ENCODE assay signal across 1 cellular context in the genomic region with DNA sequence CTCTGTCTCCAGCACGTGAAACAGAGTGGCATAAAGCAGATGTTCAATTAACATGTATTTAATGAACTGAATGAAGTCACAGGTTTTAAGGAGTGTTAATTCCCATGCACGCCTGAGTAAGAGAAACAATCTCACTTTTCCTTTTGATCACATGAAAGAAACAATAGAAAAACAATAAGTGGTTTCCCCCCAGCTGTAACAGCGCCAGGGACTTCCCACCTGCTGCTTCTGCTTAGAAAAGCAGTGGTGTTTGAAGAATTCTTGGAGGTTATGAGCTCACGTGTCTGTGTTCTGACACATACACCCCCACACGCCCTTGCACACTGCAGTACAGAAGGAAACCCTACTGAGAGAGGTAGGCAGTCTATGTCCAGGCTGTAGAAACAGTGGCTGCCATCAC.
TF ChIP-seq lines count a peak whose summit lies in the region.

No MANE protein-coding gene starts in this region.

TF ChIP-seq in GM12878, 131 proteins besides CTCF, POLR2A, EP300 and RAD21 (continued from another document and continues in another):
- TF ChIP-seq, protein P1, sequence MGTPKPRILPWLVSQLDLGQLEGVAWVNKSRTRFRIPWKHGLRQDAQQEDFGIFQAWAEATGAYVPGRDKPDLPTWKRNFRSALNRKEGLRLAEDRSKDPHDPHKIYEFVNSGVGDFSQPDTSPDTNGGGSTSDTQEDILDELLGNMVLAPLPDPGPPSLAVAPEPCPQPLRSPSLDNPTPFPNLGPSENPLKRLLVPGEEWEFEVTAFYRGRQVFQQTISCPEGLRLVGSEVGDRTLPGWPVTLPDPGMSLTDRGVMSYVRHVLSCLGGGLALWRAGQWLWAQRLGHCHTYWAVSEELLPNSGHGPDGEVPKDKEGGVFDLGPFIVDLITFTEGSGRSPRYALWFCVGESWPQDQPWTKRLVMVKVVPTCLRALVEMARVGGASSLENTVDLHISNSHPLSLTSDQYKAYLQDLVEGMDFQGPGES (IDR thresholded peaks at IDR 0.05), result no peak
- TF ChIP-seq, protein P2, sequence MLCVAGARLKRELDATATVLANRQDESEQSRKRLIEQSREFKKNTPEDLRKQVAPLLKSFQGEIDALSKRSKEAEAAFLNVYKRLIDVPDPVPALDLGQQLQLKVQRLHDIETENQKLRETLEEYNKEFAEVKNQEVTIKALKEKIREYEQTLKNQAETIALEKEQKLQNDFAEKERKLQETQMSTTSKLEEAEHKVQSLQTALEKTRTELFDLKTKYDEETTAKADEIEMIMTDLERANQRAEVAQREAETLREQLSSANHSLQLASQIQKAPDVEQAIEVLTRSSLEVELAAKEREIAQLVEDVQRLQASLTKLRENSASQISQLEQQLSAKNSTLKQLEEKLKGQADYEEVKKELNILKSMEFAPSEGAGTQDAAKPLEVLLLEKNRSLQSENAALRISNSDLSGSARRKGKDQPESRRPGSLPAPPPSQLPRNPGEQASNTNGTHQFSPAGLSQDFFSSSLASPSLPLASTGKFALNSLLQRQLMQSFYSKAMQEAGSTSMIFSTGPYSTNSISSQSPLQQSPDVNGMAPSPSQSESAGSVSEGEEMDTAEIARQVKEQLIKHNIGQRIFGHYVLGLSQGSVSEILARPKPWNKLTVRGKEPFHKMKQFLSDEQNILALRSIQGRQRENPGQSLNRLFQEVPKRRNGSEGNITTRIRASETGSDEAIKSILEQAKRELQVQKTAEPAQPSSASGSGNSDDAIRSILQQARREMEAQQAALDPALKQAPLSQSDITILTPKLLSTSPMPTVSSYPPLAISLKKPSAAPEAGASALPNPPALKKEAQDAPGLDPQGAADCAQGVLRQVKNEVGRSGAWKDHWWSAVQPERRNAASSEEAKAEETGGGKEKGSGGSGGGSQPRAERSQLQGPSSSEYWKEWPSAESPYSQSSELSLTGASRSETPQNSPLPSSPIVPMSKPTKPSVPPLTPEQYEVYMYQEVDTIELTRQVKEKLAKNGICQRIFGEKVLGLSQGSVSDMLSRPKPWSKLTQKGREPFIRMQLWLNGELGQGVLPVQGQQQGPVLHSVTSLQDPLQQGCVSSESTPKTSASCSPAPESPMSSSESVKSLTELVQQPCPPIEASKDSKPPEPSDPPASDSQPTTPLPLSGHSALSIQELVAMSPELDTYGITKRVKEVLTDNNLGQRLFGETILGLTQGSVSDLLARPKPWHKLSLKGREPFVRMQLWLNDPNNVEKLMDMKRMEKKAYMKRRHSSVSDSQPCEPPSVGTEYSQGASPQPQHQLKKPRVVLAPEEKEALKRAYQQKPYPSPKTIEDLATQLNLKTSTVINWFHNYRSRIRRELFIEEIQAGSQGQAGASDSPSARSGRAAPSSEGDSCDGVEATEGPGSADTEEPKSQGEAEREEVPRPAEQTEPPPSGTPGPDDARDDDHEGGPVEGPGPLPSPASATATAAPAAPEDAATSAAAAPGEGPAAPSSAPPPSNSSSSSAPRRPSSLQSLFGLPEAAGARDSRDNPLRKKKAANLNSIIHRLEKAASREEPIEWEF (IDR thresholded peaks at IDR 0.05; ENCODE audit: insufficient replicate concordance, low read depth, low read length), result no peak
- TF ChIP-seq, protein P3, sequence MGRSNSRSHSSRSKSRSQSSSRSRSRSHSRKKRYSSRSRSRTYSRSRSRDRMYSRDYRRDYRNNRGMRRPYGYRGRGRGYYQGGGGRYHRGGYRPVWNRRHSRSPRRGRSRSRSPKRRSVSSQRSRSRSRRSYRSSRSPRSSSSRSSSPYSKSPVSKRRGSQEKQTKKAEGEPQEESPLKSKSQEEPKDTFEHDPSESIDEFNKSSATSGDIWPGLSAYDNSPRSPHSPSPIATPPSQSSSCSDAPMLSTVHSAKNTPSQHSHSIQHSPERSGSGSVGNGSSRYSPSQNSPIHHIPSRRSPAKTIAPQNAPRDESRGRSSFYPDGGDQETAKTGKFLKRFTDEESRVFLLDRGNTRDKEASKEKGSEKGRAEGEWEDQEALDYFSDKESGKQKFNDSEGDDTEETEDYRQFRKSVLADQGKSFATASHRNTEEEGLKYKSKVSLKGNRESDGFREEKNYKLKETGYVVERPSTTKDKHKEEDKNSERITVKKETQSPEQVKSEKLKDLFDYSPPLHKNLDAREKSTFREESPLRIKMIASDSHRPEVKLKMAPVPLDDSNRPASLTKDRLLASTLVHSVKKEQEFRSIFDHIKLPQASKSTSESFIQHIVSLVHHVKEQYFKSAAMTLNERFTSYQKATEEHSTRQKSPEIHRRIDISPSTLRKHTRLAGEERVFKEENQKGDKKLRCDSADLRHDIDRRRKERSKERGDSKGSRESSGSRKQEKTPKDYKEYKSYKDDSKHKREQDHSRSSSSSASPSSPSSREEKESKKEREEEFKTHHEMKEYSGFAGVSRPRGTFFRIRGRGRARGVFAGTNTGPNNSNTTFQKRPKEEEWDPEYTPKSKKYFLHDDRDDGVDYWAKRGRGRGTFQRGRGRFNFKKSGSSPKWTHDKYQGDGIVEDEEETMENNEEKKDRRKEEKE (IDR thresholded peaks at IDR 0.05), result no peak
- TF ChIP-seq CHD1 (IDR thresholded peaks at IDR 0.05; ENCODE audit: low read depth, low read length) (no peak), RBBP5 (conservative IDR thresholded peaks at IDR 0.05) (no peak), NFXL1 (IDR thresholded peaks at IDR 0.05; ENCODE audit: borderline replicate concordance) (no peak), RCOR1 (conservative IDR thresholded peaks at IDR 0.05; ENCODE audit: low read depth, low read length) (no peak), CHD4 (IDR thresholded peaks at IDR 0.05) (no peak), ZBED1 (IDR thresholded peaks at IDR 0.05; ENCODE audit: borderline replicate concordance) (no peak), SMAD1 (IDR thresholded peaks at IDR 0.05; ENCODE audit: low read depth, partially characterized antibody) (no peak), ZNF207 (IDR thresholded peaks at IDR 0.05; ENCODE audit: borderline replicate concordance) (no peak), SREBF1 (IDR thresholded peaks at IDR 0.05; ENCODE audit: low read length) (no peak), NR2F1 (conservative IDR thresholded peaks at IDR 0.05) (peak; percentile 57; the same call in 1 of the 2 replicates), TARDBP (IDR thresholded peaks at IDR 0.05; ENCODE audit: borderline replicate concordance) (no peak), ESRRA (IDR thresholded peaks at IDR 0.05; ENCODE audit: low read length) (no peak), SP1 (IDR thresholded peaks at IDR 0.05; ENCODE audit: low read depth, low read length) (no peak), NFIC (IDR thresholded peaks at IDR 0.05; ENCODE audit: low read depth, low read length) (no peak; the same call in 1 of the 2 replicates), SREBF2 (IDR thresholded peaks at IDR 0.05; ENCODE audit: low read length) (no peak), YBX1 (IDR thresholded peaks at IDR 0.05) (no peak), FOS (IDR thresholded peaks at IDR 0.05; ENCODE audit: borderline replicate concordance, extremely low read depth, insufficient read length) (no peak), IKZF2 (IDR thresholded peaks at IDR 0.05) (peak; percentile 89 to 90), ETV6 (conservative IDR thresholded peaks at IDR 0.05 in 1 of 2, IDR thresholded peaks at IDR 0.05 in 1 of 2; ENCODE audit: borderline replicate concordance in 1 of 2, low read depth in 1 of 2) (no peak), TCF7 (IDR thresholded peaks at IDR 0.05; ENCODE audit: borderline replicate concordance) (no peak), MYC (IDR thresholded peaks at IDR 0.05; ENCODE audit: insufficient read depth, insufficient read length, insufficient replicate concordance, low read length, severe bottlenecking) (no peak), EGR1 (IDR thresholded peaks at IDR 0.05; ENCODE audit: borderline replicate concordance in 1 of 2, low read depth in 2 of 2, low read length in 2 of 2) (peak in 1 of 2 experiments; percentile 52; a peak in 1 of 3 replicates), MEF2B (IDR thresholded peaks at IDR 0.05; ENCODE audit: partially characterized antibody, poor library complexity, severe bottlenecking) (peak; percentile 26), LARP7 (IDR thresholded peaks at IDR 0.05) (no peak), NR2C2 (IDR thresholded peaks at IDR 0.05; ENCODE audit: borderline replicate concordance, control insufficient read depth, insufficient read length, low read depth) (no peak), DPF2 (IDR thresholded peaks at IDR 0.05) (peak; percentile 74), SUPT20H (IDR thresholded peaks at IDR 0.05; ENCODE audit: borderline replicate concordance, control insufficient read depth, low read depth, low read length) (no peak), BHLHE40 (IDR thresholded peaks at IDR 0.05; ENCODE audit: borderline replicate concordance in 1 of 2, low read depth in 2 of 2, low read length in 1 of 2) (peak; percentile 95 to 96), SMARCA5 (IDR thresholded peaks at IDR 0.05) (no peak)
- TF ChIP-seq, protein P4, sequence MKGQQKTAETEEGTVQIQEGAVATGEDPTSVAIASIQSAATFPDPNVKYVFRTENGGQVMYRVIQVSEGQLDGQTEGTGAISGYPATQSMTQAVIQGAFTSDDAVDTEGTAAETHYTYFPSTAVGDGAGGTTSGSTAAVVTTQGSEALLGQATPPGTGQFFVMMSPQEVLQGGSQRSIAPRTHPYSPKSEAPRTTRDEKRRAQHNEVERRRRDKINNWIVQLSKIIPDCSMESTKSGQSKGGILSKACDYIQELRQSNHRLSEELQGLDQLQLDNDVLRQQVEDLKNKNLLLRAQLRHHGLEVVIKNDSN (IDR thresholded peaks at IDR 0.05; ENCODE audit: borderline replicate concordance, extremely low read length, insufficient read depth, low read depth, low read length), result no peak
- TF ChIP-seq, protein P5, sequence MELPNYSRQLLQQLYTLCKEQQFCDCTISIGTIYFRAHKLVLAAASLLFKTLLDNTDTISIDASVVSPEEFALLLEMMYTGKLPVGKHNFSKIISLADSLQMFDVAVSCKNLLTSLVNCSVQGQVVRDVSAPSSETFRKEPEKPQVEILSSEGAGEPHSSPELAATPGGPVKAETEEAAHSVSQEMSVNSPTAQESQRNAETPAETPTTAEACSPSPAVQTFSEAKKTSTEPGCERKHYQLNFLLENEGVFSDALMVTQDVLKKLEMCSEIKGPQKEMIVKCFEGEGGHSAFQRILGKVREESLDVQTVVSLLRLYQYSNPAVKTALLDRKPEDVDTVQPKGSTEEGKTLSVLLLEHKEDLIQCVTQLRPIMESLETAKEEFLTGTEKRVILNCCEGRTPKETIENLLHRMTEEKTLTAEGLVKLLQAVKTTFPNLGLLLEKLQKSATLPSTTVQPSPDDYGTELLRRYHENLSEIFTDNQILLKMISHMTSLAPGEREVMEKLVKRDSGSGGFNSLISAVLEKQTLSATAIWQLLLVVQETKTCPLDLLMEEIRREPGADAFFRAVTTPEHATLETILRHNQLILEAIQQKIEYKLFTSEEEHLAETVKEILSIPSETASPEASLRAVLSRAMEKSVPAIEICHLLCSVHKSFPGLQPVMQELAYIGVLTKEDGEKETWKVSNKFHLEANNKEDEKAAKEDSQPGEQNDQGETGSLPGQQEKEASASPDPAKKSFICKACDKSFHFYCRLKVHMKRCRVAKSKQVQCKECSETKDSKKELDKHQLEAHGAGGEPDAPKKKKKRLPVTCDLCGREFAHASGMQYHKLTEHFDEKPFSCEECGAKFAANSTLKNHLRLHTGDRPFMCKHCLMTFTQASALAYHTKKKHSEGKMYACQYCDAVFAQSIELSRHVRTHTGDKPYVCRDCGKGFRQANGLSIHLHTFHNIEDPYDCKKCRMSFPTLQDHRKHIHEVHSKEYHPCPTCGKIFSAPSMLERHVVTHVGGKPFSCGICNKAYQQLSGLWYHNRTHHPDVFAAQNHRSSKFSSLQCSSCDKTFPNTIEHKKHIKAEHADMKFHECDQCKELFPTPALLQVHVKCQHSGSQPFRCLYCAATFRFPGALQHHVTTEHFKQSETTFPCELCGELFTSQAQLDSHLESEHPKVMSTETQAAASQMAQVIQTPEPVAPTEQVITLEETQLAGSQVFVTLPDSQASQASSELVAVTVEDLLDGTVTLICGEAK (IDR thresholded peaks at IDR 0.05; ENCODE audit: borderline replicate concordance), result no peak
- TF ChIP-seq, protein P6, sequence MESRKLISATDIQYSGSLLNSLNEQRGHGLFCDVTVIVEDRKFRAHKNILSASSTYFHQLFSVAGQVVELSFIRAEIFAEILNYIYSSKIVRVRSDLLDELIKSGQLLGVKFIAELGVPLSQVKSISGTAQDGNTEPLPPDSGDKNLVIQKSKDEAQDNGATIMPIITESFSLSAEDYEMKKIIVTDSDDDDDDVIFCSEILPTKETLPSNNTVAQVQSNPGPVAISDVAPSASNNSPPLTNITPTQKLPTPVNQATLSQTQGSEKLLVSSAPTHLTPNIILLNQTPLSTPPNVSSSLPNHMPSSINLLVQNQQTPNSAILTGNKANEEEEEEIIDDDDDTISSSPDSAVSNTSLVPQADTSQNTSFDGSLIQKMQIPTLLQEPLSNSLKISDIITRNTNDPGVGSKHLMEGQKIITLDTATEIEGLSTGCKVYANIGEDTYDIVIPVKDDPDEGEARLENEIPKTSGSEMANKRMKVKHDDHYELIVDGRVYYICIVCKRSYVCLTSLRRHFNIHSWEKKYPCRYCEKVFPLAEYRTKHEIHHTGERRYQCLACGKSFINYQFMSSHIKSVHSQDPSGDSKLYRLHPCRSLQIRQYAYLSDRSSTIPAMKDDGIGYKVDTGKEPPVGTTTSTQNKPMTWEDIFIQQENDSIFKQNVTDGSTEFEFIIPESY (IDR thresholded peaks at IDR 0.05), result no peak
- TF ChIP-seq, protein P7, sequence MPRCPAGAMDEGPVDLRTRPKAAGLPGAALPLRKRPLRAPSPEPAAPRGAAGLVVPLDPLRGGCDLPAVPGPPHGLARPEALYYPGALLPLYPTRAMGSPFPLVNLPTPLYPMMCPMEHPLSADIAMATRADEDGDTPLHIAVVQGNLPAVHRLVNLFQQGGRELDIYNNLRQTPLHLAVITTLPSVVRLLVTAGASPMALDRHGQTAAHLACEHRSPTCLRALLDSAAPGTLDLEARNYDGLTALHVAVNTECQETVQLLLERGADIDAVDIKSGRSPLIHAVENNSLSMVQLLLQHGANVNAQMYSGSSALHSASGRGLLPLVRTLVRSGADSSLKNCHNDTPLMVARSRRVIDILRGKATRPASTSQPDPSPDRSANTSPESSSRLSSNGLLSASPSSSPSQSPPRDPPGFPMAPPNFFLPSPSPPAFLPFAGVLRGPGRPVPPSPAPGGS (IDR thresholded peaks at IDR 0.05; ENCODE audit: borderline replicate concordance, insufficient read depth, low read depth, low read length, poor library complexity, severe bottlenecking), result no peak
- TF ChIP-seq, protein P8, sequence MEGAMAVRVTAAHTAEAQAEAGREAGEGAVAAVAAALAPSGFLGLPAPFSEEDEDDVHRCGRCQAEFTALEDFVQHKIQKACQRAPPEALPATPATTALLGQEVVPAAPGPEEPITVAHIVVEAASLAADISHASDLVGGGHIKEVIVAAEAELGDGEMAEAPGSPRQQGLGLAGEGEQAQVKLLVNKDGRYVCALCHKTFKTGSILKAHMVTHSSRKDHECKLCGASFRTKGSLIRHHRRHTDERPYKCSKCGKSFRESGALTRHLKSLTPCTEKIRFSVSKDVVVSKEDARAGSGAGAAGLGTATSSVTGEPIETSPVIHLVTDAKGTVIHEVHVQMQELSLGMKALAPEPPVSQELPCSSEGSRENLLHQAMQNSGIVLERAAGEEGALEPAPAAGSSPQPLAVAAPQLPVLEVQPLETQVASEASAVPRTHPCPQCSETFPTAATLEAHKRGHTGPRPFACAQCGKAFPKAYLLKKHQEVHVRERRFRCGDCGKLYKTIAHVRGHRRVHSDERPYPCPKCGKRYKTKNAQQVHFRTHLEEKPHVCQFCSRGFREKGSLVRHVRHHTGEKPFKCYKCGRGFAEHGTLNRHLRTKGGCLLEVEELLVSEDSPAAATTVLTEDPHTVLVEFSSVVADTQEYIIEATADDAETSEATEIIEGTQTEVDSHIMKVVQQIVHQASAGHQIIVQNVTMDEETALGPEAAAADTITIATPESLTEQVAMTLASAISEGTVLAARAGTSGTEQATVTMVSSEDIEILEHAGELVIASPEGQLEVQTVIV (IDR thresholded peaks at IDR 0.05; ENCODE audit: borderline replicate concordance, partially characterized antibody), result no peak
